24 cellular contexts compared by ENCODE assay signal in the genomic region with DNA sequence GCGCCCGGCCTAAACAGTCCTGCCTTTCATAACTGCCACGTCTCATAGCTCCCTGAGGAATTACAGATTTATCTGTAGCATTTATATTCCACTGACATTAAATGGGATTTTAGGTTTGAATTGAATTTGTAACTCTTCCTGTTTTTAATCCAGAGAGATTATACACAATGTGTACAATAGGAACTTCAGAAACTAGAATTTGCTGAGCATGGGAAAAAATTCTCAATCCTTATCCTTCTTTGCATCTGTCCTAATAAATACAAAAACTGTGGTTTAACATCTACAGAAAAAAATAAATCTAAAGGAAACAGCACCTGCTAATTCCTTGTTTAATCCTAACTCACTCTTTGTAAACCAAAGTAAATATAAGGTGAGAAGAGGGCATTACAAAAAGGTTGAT. TPM values are rescaled to one million over a fixed set of nuclear protein-coding genes. Genes with fewer than 3 reads are reported as not detected.
A peak's percentile ranks its signal among the peaks of the same experiment; 100 is the strongest.
DNase-seq lines count a peak whose midpoint lies in the region; ATAC-seq, FAIRE-seq and TF ChIP-seq lines count a peak whose summit lies in the region.
"Had no signal": no experiment of that assay in that cellular context is flagged by ENCODE, and none has a peak within 500 bp of the region (broad histone marks: within the 10 kb centered on the region; RNA-seq: fewer than 3 reads in every experiment).

No MANE protein-coding gene starts in this region.

- TF ChIP-seq CTCF in A549 (IDR thresholded peaks at IDR 0.05) (no peak), K562 (IDR thresholded peaks at IDR 0.05 in 2 of 3, conservative IDR thresholded peaks at IDR 0.05 in 1 of 3; ENCODE audit: insufficient read depth in 2 of 3, low read depth in 1 of 3, low read length in 3 of 3) (no peak), mesothelial cell of epicardium (IDR thresholded peaks at IDR 0.05; ENCODE audit: unreplicated experiment) (no peak), dorsolateral prefrontal cortex (IDR thresholded peaks at IDR 0.05 in 54 of 56, conservative IDR thresholded peaks at IDR 0.05 in 2 of 56; ENCODE audit: low read depth in 1 of 56, partially characterized antibody in 56 of 56) (no peak), Caco-2 (IDR thresholded peaks at IDR 0.05; ENCODE audit: insufficient read depth in 1 of 2, low read depth in 1 of 2, low read length in 1 of 2, severe bottlenecking in 1 of 2, unreplicated experiment in 1 of 2) (no peak)
- TF ChIP-seq CTCF in CD4-positive, alpha-beta T cell (IDR thresholded peaks at IDR 0.05): no peak

- peaks cover 34% of the 10 kb centered on the region for H3K36me3 Mint-ChIP-seq in CD4-positive, alpha-beta T cell (ENCODE audit: low read depth)
- peaks cover 20% of the 10 kb centered on the region for H3K36me3 Mint-ChIP-seq in mesothelial cell of epicardium
- H3K36me3 Mint-ChIP-seq in Caco-2 (ENCODE audit: insufficient read depth, unreplicated experiment): peaks cover 19% of the 10 kb centered on the region

- TF ChIP-seq EP300 in A549 (IDR thresholded peaks at IDR 0.05) (no peak), K562 (IDR thresholded peaks at IDR 0.05; ENCODE audit: low read length) (no peak)

- H3K4me1 ChIP-seq in A549: peaks cover 13% of the 10 kb centered on the region; the same call in 2 of the 3 replicates
- H3K4me1 ChIP-seq in K562 (replicated peaks in 1 of 2; ENCODE audit: control insufficient read depth in 2 of 2, insufficient read depth in 2 of 2, low read length in 2 of 2): peaks cover 3 to 4% of the 10 kb centered on the region in 2 experiments; a peak in 3 of 5 replicates
- peaks cover 19% of the 10 kb centered on the region; the same call in 1 of the 2 replicates for H3K4me1 ChIP-seq in Caco-2
- H3K4me1 ChIP-seq: SJSA1 had no signal

- no peak for DNase-seq in A549 (ENCODE audit: low read depth in 1 of 2, low spot score in 1 of 2)
- DNase-seq in CD4-positive, alpha-beta T cell: no peak
- no peak for DNase-seq in K562 (ENCODE audit: extremely low read depth in 1 of 4, low spot score in 3 of 4)
- no peak for DNase-seq in mesothelial cell of epicardium (ENCODE audit: low spot score in 2 of 2, unreplicated experiment in 2 of 2)
- DNase-seq in dorsolateral prefrontal cortex: no peak
- DNase-seq in Right ventricle myocardium inferior (ENCODE audit: missing footprints): no peak
- no peak for DNase-seq in Caco-2
- DNase-seq: ACHN; CD8-positive, alpha-beta T cell; GDM1; GOT3; Karpas-422; NCI-H1417; NCI-H187; NCI-H446; NCI-H526; OCI-M1 had no signal

- H3K9ac ChIP-seq in K562 (ENCODE audit: insufficient read depth in 1 of 2, low read depth in 2 of 2, low read length in 2 of 2): no peak overlapping the region
- H3K9ac ChIP-seq: BLaER1 had no signal

- no peaks in the 10 kb centered on the region for H3K27me3 ChIP-seq in CD4-positive, alpha-beta T cell (ENCODE audit: control insufficient read depth, insufficient read depth, low read length)
- H3K27me3 ChIP-seq in K562 (ENCODE audit: control insufficient read depth in 2 of 2, insufficient read depth in 2 of 2, low read length in 2 of 2) (no peaks in the 10 kb centered on the region), dorsolateral prefrontal cortex (no peaks in the 10 kb centered on the region), Caco-2 (replicated peaks; ENCODE audit: control insufficient read depth, insufficient read depth, low read length) (no peaks in the 10 kb centered on the region)
- H3K27me3 ChIP-seq: BLaER1, SJSA1 had no signal

- no peak overlapping the region for H2AFZ ChIP-seq in K562 (ENCODE audit: low read depth, low read length)

- no peak overlapping the region for H3K27ac Mint-ChIP-seq in CD4-positive, alpha-beta T cell
- H3K27ac Mint-ChIP-seq in mesothelial cell of epicardium (peak overlapping the region; percentile 26), Caco-2 (ENCODE audit: unreplicated experiment) (no peak overlapping the region)
- H3K27ac Mint-ChIP-seq: CD8-positive, alpha-beta T cell had no signal

- H3K9me3 ChIP-seq in A549 (no peaks in the 10 kb centered on the region), K562 (replicated peaks; ENCODE audit: control insufficient read depth, insufficient read depth, low read depth, low read length) (no peaks in the 10 kb centered on the region), Caco-2 (no peaks in the 10 kb centered on the region)
- H3K9me3 ChIP-seq in CD4-positive, alpha-beta T cell (ENCODE audit: control insufficient read depth, low read length): no peaks in the 10 kb centered on the region
- H3K9me3 ChIP-seq: BLaER1, SJSA1 had no signal

- no peaks in the 10 kb centered on the region for H4K20me1 ChIP-seq in K562 (replicated peaks; ENCODE audit: control insufficient read depth, insufficient read depth, low read length)
- H4K20me1 ChIP-seq: BLaER1 had no signal

- WGBS in A549 (ENCODE audit: missing lambda C conversion rate): 94% methylated on average over 3 of the region's 3 CpGs
- WGBS in K562 (ENCODE audit: insufficient coverage, low coverage, missing lambda C conversion rate): 76% methylated on average over 3 of the region's 3 CpGs

- POLR2A ChIA-PET in A549 (lab: Yijun Ruan, JAX) (no interaction called here), K562 (lab: Yijun Ruan, JAX) (no interaction called here), Caco-2 (lab: Charles Lee) (no interaction called here)
- POLR2A ChIA-PET in CD4-positive, alpha-beta T cell (lab: Charles Lee): interaction anchor here (1.3 kb wide), 1 partner anchor 12 kb away, joined by 3 read pairs; no protein-coding TSS in a partner anchor

- TF ChIP-seq POLR2A in A549 (IDR thresholded peaks at IDR 0.05; ENCODE audit: low read length) (no peak), K562 (conservative IDR thresholded peaks at IDR 0.05) (no peak)

- H3K79me2 ChIP-seq in K562 (ENCODE audit: control insufficient read depth, insufficient read depth, low read length): peaks cover 3% of the 10 kb centered on the region; the same call in 1 of the 3 replicates

- intact Hi-C loops in CD4-positive, alpha-beta T cell (cut with DNase I, micrococcal nuclease): loop anchor here (5.0 to 10.0 kb wide), 4 partner anchors 284 to 1388 kb away; partner anchors contain the start of genes DNAJC13 (in 1 of the 2), MRPL3 (in 1 of the 2), NUDT16 (in 1 of the 2) and PIK3R4 (in 1 of the 2)
- intact Hi-C loops in K562 (cut with micrococcal nuclease) (loop anchor here (10.0 kb wide), 3 partner anchors 134 to 334 kb away; partner anchors contain the start of genes ATP2C1 and PIK3R4), dorsolateral prefrontal cortex (cut with DNase I) (loop anchor here (5.0 to 10.0 kb wide), 6 partner anchors 134 to 358 kb away; partner anchors contain the start of genes ATP2C1 (in 2 of the 2), NUDT16 (in 1 of the 2) and PIK3R4 (in 1 of the 2)), Right ventricle myocardium inferior (cut with DNase I) (loop anchor here (5.0 to 10.0 kb wide), 2 partner anchors 282 to 356 kb away; partner anchors contain the start of genes NUDT16 and PIK3R4), Caco-2 (cut with micrococcal nuclease; ENCODE audit: unreplicated experiment) (loop anchor here (5.0 to 10.0 kb wide), 2 partner anchors 284 to 473 kb away; partner anchors contain the start of genes MRPL3 and PIK3R4)

- ATAC-seq in A549 (no peak), K562 (no peak), Right ventricle myocardium inferior (no peak)
- no peak for ATAC-seq in CD4-positive, alpha-beta T cell (ENCODE audit: poor library complexity)
- ATAC-seq: CD8-positive, alpha-beta T cell; HCT116 had no signal

- no TSS peak for BruUV-seq in K562 (replicated peaks; lab: Mats Ljungman, UMichigan)
- no TSS peak for BruUV-seq in Caco-2 (replicated peaks; lab: Mats Ljungman, UMichigan)

- FAIRE-seq in A549 (lab: Jason Lieb, UNC): no peak
- FAIRE-seq in K562 (lab: Jason Lieb, UNC): no peak
- FAIRE-seq: GM18507, HTR-8/SVneo, RCC 7860 had no signal

- peaks cover 36% of the 10 kb centered on the region for H3K4me1 Mint-ChIP-seq in CD4-positive, alpha-beta T cell (ENCODE audit: low read depth)
- H3K4me1 Mint-ChIP-seq in mesothelial cell of epicardium (peaks cover 36% of the 10 kb centered on the region), Caco-2 (ENCODE audit: low read depth, unreplicated experiment) (peaks cover 23% of the 10 kb centered on the region)

- in situ Hi-C loops in K562 (cut with MboI): loop anchor here (25.0 kb wide), 2 partner anchors 458 to 983 kb away; no protein-coding TSS in a partner anchor

- H3K9me1 ChIP-seq in K562 (ENCODE audit: control insufficient read depth, insufficient read depth, low read length): no peaks in the 10 kb centered on the region

- H3K36me3 ChIP-seq in K562 (ENCODE audit: control insufficient read depth, insufficient read depth, low read length) (peaks cover 12% of the 10 kb centered on the region; the same call in 2 of the 3 replicates), Caco-2 (ENCODE audit: control insufficient read depth, insufficient read depth, low read length) (peaks cover 4% of the 10 kb centered on the region)

- peak overlapping the region; percentile 11 for H3K4me3 Mint-ChIP-seq in CD4-positive, alpha-beta T cell
- H3K4me3 Mint-ChIP-seq in mesothelial cell of epicardium (peak overlapping the region; percentile 9), Caco-2 (ENCODE audit: unreplicated experiment) (no peak overlapping the region)
- H3K4me3 Mint-ChIP-seq: CD8-positive, alpha-beta T cell had no signal

- TF ChIP-seq RAD21 in A549 (conservative IDR thresholded peaks at IDR 0.05 in 1 of 2, IDR thresholded peaks at IDR 0.05 in 1 of 2) (no peak), K562 (CRISPR knock-in tag; conservative IDR thresholded peaks at IDR 0.05 in 1 of 2, IDR thresholded peaks at IDR 0.05 in 1 of 2) (no peak)

- H3K27me3 Mint-ChIP-seq in CD4-positive, alpha-beta T cell: no peaks in the 10 kb centered on the region
- H3K27me3 Mint-ChIP-seq in mesothelial cell of epicardium (ENCODE audit: low read depth) (no peaks in the 10 kb centered on the region), Caco-2 (ENCODE audit: insufficient read depth, unreplicated experiment) (no peaks in the 10 kb centered on the region)
- H3K27me3 Mint-ChIP-seq: IgD-negative memory B cell had no signal

- CTCF ChIA-PET in A549 (lab: Yijun Ruan, JAX): no interaction called here
- CTCF ChIA-PET in CD4-positive, alpha-beta T cell (lab: Charles Lee): no interaction called here
- CTCF ChIA-PET in K562 (lab: Yijun Ruan, JAX; ENCODE audit: low intra/inter-chr PET ratio): no interaction called here
- CTCF ChIA-PET in Caco-2 (lab: Charles Lee): no interaction called here

- no peak overlapping the region for H3K4me2 ChIP-seq in A549
- no peak overlapping the region for H3K4me2 ChIP-seq in K562 (ENCODE audit: insufficient read depth, low read length)
- H3K4me2 ChIP-seq: BLaER1 had no signal

- no peak overlapping the region for H3K27ac ChIP-seq in A549
- no peak overlapping the region for H3K27ac ChIP-seq in CD4-positive, alpha-beta T cell (ENCODE audit: low read depth, low read length)
- no peak overlapping the region for H3K27ac ChIP-seq in K562 (ENCODE audit: extremely low read depth, low read depth, low read length)
- no peak overlapping the region for H3K27ac ChIP-seq in dorsolateral prefrontal cortex
- H3K27ac ChIP-seq: BLaER1, SJSA1 had no signal

- H3K4me3 ChIP-seq in A549 (no peak overlapping the region), K562 (no peak overlapping the region), dorsolateral prefrontal cortex (no peak overlapping the region), Caco-2 (ENCODE audit: low read depth, low read length) (no peak overlapping the region)
- H3K4me3 ChIP-seq: BLaER1, SJSA1 had no signal

- no peaks in the 10 kb centered on the region for H3K9me3 Mint-ChIP-seq in CD4-positive, alpha-beta T cell
- H3K9me3 Mint-ChIP-seq in mesothelial cell of epicardium (peaks cover 3% of the 10 kb centered on the region), Caco-2 (ENCODE audit: unreplicated experiment) (no peaks in the 10 kb centered on the region)
- H3K9me3 Mint-ChIP-seq: CD8-positive, alpha-beta T cell; IgD-negative memory B cell had no signal

RNA-seq across cellular contexts. Expression of gene NEK11, which starts 2.2 kb away (rescaled TPM):
- polyA plus RNA-seq in A549 (2011; rRNA removed): 7.6 and 8.9 TPM in 2 replicates
- polyA plus RNA-seq in A549 (2012; cell fraction: cytosol; rRNA removed): 2.0 and 2.2 TPM in 2 replicates
- polyA plus RNA-seq in A549 (2012; cell fraction: nucleus; rRNA removed): 1.7 and 2.4 TPM in 2 replicates
- 5.7 to 6.3 TPM (median 5.8 TPM) in 3 replicates for polyA plus RNA-seq in A549 (2017; fragmentation: RNase III; extraction: RNeasy Plus Mini Kit Qiagen cat#74134 plus additional on column Dnase treatment)
- 5.0 and 9.4 TPM in 2 replicates for polyA minus RNA-seq in A549 (2011; rRNA and poly(A)+ RNA removed)
- 1 to 10 TPM; 1.6 to 4.2 TPM for total RNA-seq in CD4-positive, alpha-beta T cell
- total RNA-seq in K562 (2011; cell fraction: chromatin; rRNA removed; ENCODE audit: low replicate concordance): 1.3 and 3.1 TPM in 2 replicates
- total RNA-seq in K562 (2011; cell fraction: nucleolus; rRNA removed): 0.67 and 1.1 TPM in 2 replicates
- 2.6 and 4.4 TPM in 2 replicates for total RNA-seq in K562 (2011; cell fraction: nucleoplasm; rRNA removed)
- total RNA-seq in K562 (2014; rRNA removed): 0.69 and 1.0 TPM in 2 replicates
- total RNA-seq in K562 (2014; rRNA removed; fragmentation: Illumina TruSeq; extraction: Trizol): 0.87 and 0.99 TPM in 2 replicates
- 1.3 and 1.5 TPM in 2 replicates for total RNA-seq in K562 (2015; rRNA removed; fragmentation: Illumina TruSeq; extraction: Trizol)
- 1.1 and 1.2 TPM in 2 replicates for total RNA-seq in K562 (2021)
- 0.68 and 0.99 TPM in 2 replicates for polyA plus RNA-seq in K562 (2011; rRNA removed)
- 0.21 and 0.25 TPM in 2 replicates for polyA plus RNA-seq in K562 (2011; cell fraction: cytosol; rRNA removed)
- polyA plus RNA-seq in K562 (2011; cell fraction: nucleus; rRNA removed): 0.74 TPM in 2 replicates
- 0.78 and 1.0 TPM in 2 replicates for polyA plus RNA-seq in K562 (2012)
- polyA plus RNA-seq in K562 (2014; fragmentation: Illumina TruSeq; extraction: Trizol): 0.62 and 0.85 TPM in 2 replicates
- under 1 TPM; 0.28 to 0.63 TPM for polyA plus RNA-seq in K562 (2014; fragmentation: Nextera tagmentation; extraction: Ambion mirVana)
- polyA plus RNA-seq in K562 (2014; rRNA removed): 0.59 and 1.2 TPM in 2 replicates
- polyA minus RNA-seq in K562 (2011; rRNA and poly(A)+ RNA removed): 0.84 and 2.2 TPM in 2 replicates
- polyA minus RNA-seq in K562 (2011; cell fraction: cytosol; rRNA and poly(A)+ RNA removed): not detected in 2 replicates
- 1.00 and 1.8 TPM in 2 replicates for polyA minus RNA-seq in K562 (2011; cell fraction: nucleus; rRNA and poly(A)+ RNA removed)
- total RNA-seq in mesothelial cell of epicardium: 9.8 to 11.3 TPM (median 11.0 TPM) in 3 replicates
- 10 to 100 TPM; 16.6 to 35.3 (median 22.2) TPM for total RNA-seq in dorsolateral prefrontal cortex
- 1.3 TPM for total RNA-seq in Right ventricle myocardium inferior
- total RNA-seq in Caco-2 (2022): 3.9 and 4.4 TPM in 2 replicates

RNA-seq across cellular contexts. Expression of gene ASTE1, which starts 2.2 kb away (rescaled TPM):
- polyA plus RNA-seq in A549 (2011; rRNA removed) (6.9 and 7.1 TPM in 2 replicates), A549 (2017; fragmentation: RNase III; extraction: RNeasy Plus Mini Kit Qiagen cat#74134 plus additional on column Dnase treatment) (3.6 to 4.4 TPM (median 3.8 TPM) in 3 replicates), K562 (2011; rRNA removed) (7.0 and 10.1 TPM in 2 replicates), K562 (2014; fragmentation: Illumina TruSeq; extraction: Trizol) (4.7 and 6.6 TPM in 2 replicates), K562 (2014; fragmentation: Nextera tagmentation; extraction: Ambion mirVana) (10 to 100 TPM; 10.1 to 12.1 TPM), K562 (2014; rRNA removed) (3.5 and 5.4 TPM in 2 replicates)
- 2.5 TPM in 2 replicates for polyA plus RNA-seq in A549 (2012; cell fraction: cytosol; rRNA removed)
- 2.1 and 2.5 TPM in 2 replicates for polyA plus RNA-seq in A549 (2012; cell fraction: nucleus; rRNA removed)
- polyA minus RNA-seq in A549 (2011; rRNA and poly(A)+ RNA removed): 7.8 and 10.4 TPM in 2 replicates
- total RNA-seq in CD4-positive, alpha-beta T cell: 10 to 100 TPM; 25.6 to 26.6 TPM
- total RNA-seq in K562 (2011; cell fraction: chromatin; rRNA removed; ENCODE audit: low replicate concordance): 8.1 and 17.6 TPM in 2 replicates
- 6.7 and 7.2 TPM in 2 replicates for total RNA-seq in K562 (2011; cell fraction: nucleolus; rRNA removed)
- total RNA-seq in K562 (2011; cell fraction: nucleoplasm; rRNA removed): 8.9 and 9.9 TPM in 2 replicates
- total RNA-seq in K562 (2014; rRNA removed) (3.6 and 4.4 TPM in 2 replicates), K562 (2014; rRNA removed; fragmentation: Illumina TruSeq; extraction: Trizol) (6.7 and 6.9 TPM in 2 replicates), K562 (2015; rRNA removed; fragmentation: Illumina TruSeq; extraction: Trizol) (7.3 and 8.6 TPM in 2 replicates), K562 (2021) (4.7 and 5.4 TPM in 2 replicates), mesothelial cell of epicardium (7.4 to 9.0 TPM (median 7.5 TPM) in 3 replicates), dorsolateral prefrontal cortex (10 to 100 TPM in 16 of 120 experiments, 1 to 10 TPM in 104; 3.8 to 19.0 (median 8.2) TPM), Right ventricle myocardium inferior (3.4 TPM), Caco-2 (2022) (8.7 and 11.0 TPM in 2 replicates)
- polyA plus RNA-seq in K562 (2011; cell fraction: cytosol; rRNA removed): 4.5 and 4.7 TPM in 2 replicates
- polyA plus RNA-seq in K562 (2011; cell fraction: nucleus; rRNA removed): 5.4 and 6.3 TPM in 2 replicates
- polyA plus RNA-seq in K562 (2012): 4.1 and 5.0 TPM in 2 replicates
- 14.7 and 15.4 TPM in 2 replicates for polyA minus RNA-seq in K562 (2011; rRNA and poly(A)+ RNA removed)
- polyA minus RNA-seq in K562 (2011; cell fraction: cytosol; rRNA and poly(A)+ RNA removed): 3.2 and 3.9 TPM in 2 replicates
- polyA minus RNA-seq in K562 (2011; cell fraction: nucleus; rRNA and poly(A)+ RNA removed): 11.7 and 22.1 TPM in 2 replicates

Comparison
In these comparisons a context has a peak if more than half of its experiments do, and no peak if none do; other contexts are left out.
1. Of the 35 proteins assayed by ChIP-seq in both K562 and A549: peak only in K562: none; only in A549: MAFK; in both: none; in neither: 34.